ENCODE assay signal across 29 cellular contexts in genomic region chr6:105952326-105952725, GRCh38.
"Had no signal": no experiment of that assay in that cellular context is flagged by ENCODE, and none has a peak within 500 bp of the region (broad histone marks: within the 10 kb centered on the region; RNA-seq: fewer than 3 reads in every experiment).

No MANE protein-coding gene starts in this region.

- H3K9me3 Mint-ChIP-seq: neural progenitor cell; stimulated activated effector memory CD8-positive, alpha-beta T cell treated with anti-CD3 and anti-CD28 coated beads, Interleukin-12 subunit alpha, Interleukin-12 subunit beta, amount 100 ng/mL, for 72 hours had no signal

- H3K9ac ChIP-seq: neural progenitor cell had no signal

- FAIRE-seq: endometrium, kidney had no signal

- H3K27ac Mint-ChIP-seq: nephron; neural progenitor cell; stimulated activated effector memory CD8-positive, alpha-beta T cell treated with anti-CD3 and anti-CD28 coated beads, Interleukin-12 subunit alpha, Interleukin-12 subunit beta, amount 100 ng/mL, for 72 hours had no signal

- H3K36me3 Mint-ChIP-seq: neural progenitor cell; stimulated activated effector memory CD8-positive, alpha-beta T cell treated with anti-CD3 and anti-CD28 coated beads, Interleukin-12 subunit alpha, Interleukin-12 subunit beta, amount 100 ng/mL, for 72 hours had no signal

- H3K27ac ChIP-seq: colonic mucosa, epithelial cell of prostate, gastrocnemius medialis, neural progenitor cell, prostate gland, sigmoid colon, stomach, thyroid gland, vagina had no signal

- H3K36me3 ChIP-seq: colonic mucosa, gastrocnemius medialis, neural progenitor cell, prostate gland, sigmoid colon, stomach, thyroid gland, vagina had no signal

- H3K9me3 ChIP-seq: colonic mucosa, gastrocnemius medialis, prostate gland, sigmoid colon, stomach, thyroid gland, vagina had no signal

- ATAC-seq: esophagus mucosa; gastrocnemius medialis; left lobe of liver; naive thymus-derived CD4-positive, alpha-beta T cell; right cardiac atrium; stimulated activated effector memory CD8-positive, alpha-beta T cell treated with anti-CD3 and anti-CD28 coated beads, Interleukin-12 subunit alpha, Interleukin-12 subunit beta, amount 100 ng/mL, for 72 hours had no signal

- H3K4me1 ChIP-seq: colonic mucosa, gastrocnemius medialis, neural progenitor cell, prostate gland, sigmoid colon, stomach, thyroid gland, vagina had no signal

- H3K4me2 ChIP-seq: neural progenitor cell had no signal

- H3K4me3 ChIP-seq: colonic mucosa, gastrocnemius medialis, lung, neural progenitor cell, prostate gland, sigmoid colon, stomach, thyroid gland, vagina had no signal

- DNase-seq: colonic mucosa; dermis blood vessel endothelial cell; effector memory CD4-positive, alpha-beta T cell; foreskin fibroblast; gastrocnemius medialis; head of caudate nucleus; kidney; mesenchymal stem cell; midbrain; naive thymus-derived CD4-positive, alpha-beta T cell; nucleus accumbens; right cardiac atrium; sigmoid colon; stimulated activated CD4-positive, alpha-beta T cell treated with anti-CD3 and anti-CD28 coated beads, Interleukin-2, amount 100 ng/mL, for 24 hours; stimulated activated CD4-positive, alpha-beta T cell treated with anti-CD3 and anti-CD28 coated beads, Interleukin-4, amount 100 ng/mL, for 24 hours; stimulated activated naive CD4-positive, alpha-beta T cell treated with Interleukin-2 at 50 U/mL for 16 hours; stomach; thyroid gland; trophoblast cell had no signal

- H3K4me3 Mint-ChIP-seq: naive thymus-derived CD4-positive, alpha-beta T cell; nephron; neural progenitor cell; stimulated activated effector memory CD8-positive, alpha-beta T cell treated with anti-CD3 and anti-CD28 coated beads, Interleukin-12 subunit alpha, Interleukin-12 subunit beta, amount 100 ng/mL, for 72 hours had no signal

- H3K27me3 ChIP-seq: colonic mucosa, gastrocnemius medialis, neural progenitor cell, sigmoid colon, thyroid gland, vagina had no signal

- H3K4me1 Mint-ChIP-seq: nephron; neural progenitor cell; stimulated activated effector memory CD8-positive, alpha-beta T cell treated with anti-CD3 and anti-CD28 coated beads, Interleukin-12 subunit alpha, Interleukin-12 subunit beta, amount 100 ng/mL, for 72 hours had no signal
